ENCODE assay signal across 8 cellular contexts in genomic region chr13:27619711-27620376, GRCh38. TPM values are rescaled to one million over a fixed set of nuclear protein-coding genes. Genes with fewer than 3 reads are reported as not detected.
DNase-seq lines count a peak whose midpoint lies in the region; ATAC-seq and TF ChIP-seq lines count a peak whose summit lies in the region.

No MANE protein-coding gene starts in this region.

- H3K4me1 ChIP-seq in BE2C, result no peaks in the 10 kb centered on the region
- peaks cover 68% of the 10 kb centered on the region for H3K4me1 ChIP-seq in body of pancreas

- H3K4me3 ChIP-seq in BE2C (ENCODE audit: low read depth, low read length) (peak overlapping the region; percentile 85), body of pancreas (peak overlapping the region; percentile 79 to 91)

- TF ChIP-seq CTCF in BE2C (IDR thresholded peaks at IDR 0.05; ENCODE audit: low read depth, low read length), result no peak
- peak in 6 of 7 experiments; percentile 15 to 39 (median 28) for TF ChIP-seq CTCF in body of pancreas (IDR thresholded peaks at IDR 0.05)

- intact Hi-C loops in body of pancreas (cut with DNase I), result loop anchor here (10.0 kb wide), 1 partner anchor 55 kb away; no protein-coding TSS in a partner anchor

- 0 to 1% methylated on average over 15 to 39 of the region's 47 CpGs for WGBS in body of pancreas, 2 donors

- peak overlapping the region; percentile 98 to 100 (median 100) for H3K27ac ChIP-seq in body of pancreas

- peaks cover 15% of the 10 kb centered on the region for H3K36me3 ChIP-seq in BE2C
- no peaks in the 10 kb centered on the region for H3K36me3 ChIP-seq in body of pancreas (replicated peaks in 1 of 2; ENCODE audit: insufficient read depth in 1 of 2, low read depth in 2 of 2)

- TF ChIP-seq POLR2A in body of pancreas (IDR thresholded peaks at IDR 0.05), result no peak

- ATAC-seq in GM19025 (IDR thresholded peaks at IDR 0.05; ENCODE audit: low read depth, unreplicated experiment), result peak; percentile 28
- peak; percentile 21 for ATAC-seq in HG03139 (IDR thresholded peaks at IDR 0.05; ENCODE audit: unreplicated experiment)
- ATAC-seq in body of pancreas, result peak; percentile 17

- H3K9me3 ChIP-seq in BE2C (no peaks in the 10 kb centered on the region), body of pancreas (no peaks in the 10 kb centered on the region)

- DNase-seq in BE2C (peak; percentile 54), SK-MEL-5 (ENCODE audit: low read depth, low spot score) (peak; percentile 26), body of pancreas (no peak), iris pigment epithelial cell (ENCODE audit: low read depth) (peak; percentile 38), globus pallidus (ENCODE audit: low spot score) (no peak)
- DNase-seq in stimulated activated CD4-positive, alpha-beta T cell treated with anti-CD3 and anti-CD28 coated beads, Interleukin-1b, Interleukin-23, amount 100 ng/mL, for 24 hours (ENCODE audit: low read depth in 4 of 4, low spot score in 1 of 4), result peak in 3 of 4 experiments; percentile 5 to 14 (median 11)

- in situ Hi-C loops in SK-MEL-5 (cut with HindIII; ENCODE audit: low pct_unique_long_range_greater_than_20kb, low sequenced_read_pairs), result no loop called here

- H3K27me3 ChIP-seq in BE2C, result no peaks in the 10 kb centered on the region
- H3K27me3 ChIP-seq in body of pancreas, result no peaks in the 10 kb centered on the region

RNA-seq across cellular contexts. Expression of gene LNX2, which starts 0.5 kb away (rescaled TPM):
- polyA plus RNA-seq in BE2C (2012; ENCODE audit: insufficient read depth, insufficient read length, low read depth), result 4.9 TPM
- 13.4 and 14.8 TPM in 2 replicates for total RNA-seq in SK-MEL-5 (2014; rRNA removed; shearing (Covaris generic))
- 12.1 and 17.0 TPM in 2 replicates for polyA plus RNA-seq in SK-MEL-5 (2015; cell fraction: cytosol; rRNA removed)
- polyA plus RNA-seq in SK-MEL-5 (2015; cell fraction: nucleus; rRNA removed), result 5.8 and 6.1 TPM in 2 replicates
- 10 to 100 TPM; 11.2 to 23.1 TPM for total RNA-seq in body of pancreas

RNA-seq across cellular contexts. Expression of gene POLR1D, which starts 1.8 kb away (rescaled TPM):
- polyA plus RNA-seq in BE2C (2012; ENCODE audit: insufficient read depth, insufficient read length, low read depth), result 150 TPM
- total RNA-seq in SK-MEL-5 (2014; rRNA removed; shearing (Covaris generic)), result 205 and 213 TPM in 2 replicates
- polyA plus RNA-seq in SK-MEL-5 (2015; cell fraction: cytosol; rRNA removed), result 164 and 172 TPM in 2 replicates
- 91.1 and 96.5 TPM in 2 replicates for polyA plus RNA-seq in SK-MEL-5 (2015; cell fraction: nucleus; rRNA removed)
- 100 to 1,000 TPM in 1 of 2 donors, 10 to 100 TPM in 1; 56.0 to 178 TPM for total RNA-seq in body of pancreas

Comparison
In these comparisons a context has a peak if more than half of its experiments do, and no peak if none do; other contexts are left out.
1. DNase-seq: peak in BE2C (single experiment), SK-MEL-5 (single experiment), iris pigment epithelial cell (single experiment) and stimulated activated CD4-positive, alpha-beta T cell treated with anti-CD3 and anti-CD28 coated beads, Interleukin-1b, Interleukin-23, amount 100 ng/mL, for 24 hours (3 of 4); none in body of pancreas (0 of 4) and globus pallidus (single experiment).
2. Peak in every context shown above with its lines, with median percentiles within 50 percentile points of each other: ATAC-seq.